In the genomic region with DNA sequence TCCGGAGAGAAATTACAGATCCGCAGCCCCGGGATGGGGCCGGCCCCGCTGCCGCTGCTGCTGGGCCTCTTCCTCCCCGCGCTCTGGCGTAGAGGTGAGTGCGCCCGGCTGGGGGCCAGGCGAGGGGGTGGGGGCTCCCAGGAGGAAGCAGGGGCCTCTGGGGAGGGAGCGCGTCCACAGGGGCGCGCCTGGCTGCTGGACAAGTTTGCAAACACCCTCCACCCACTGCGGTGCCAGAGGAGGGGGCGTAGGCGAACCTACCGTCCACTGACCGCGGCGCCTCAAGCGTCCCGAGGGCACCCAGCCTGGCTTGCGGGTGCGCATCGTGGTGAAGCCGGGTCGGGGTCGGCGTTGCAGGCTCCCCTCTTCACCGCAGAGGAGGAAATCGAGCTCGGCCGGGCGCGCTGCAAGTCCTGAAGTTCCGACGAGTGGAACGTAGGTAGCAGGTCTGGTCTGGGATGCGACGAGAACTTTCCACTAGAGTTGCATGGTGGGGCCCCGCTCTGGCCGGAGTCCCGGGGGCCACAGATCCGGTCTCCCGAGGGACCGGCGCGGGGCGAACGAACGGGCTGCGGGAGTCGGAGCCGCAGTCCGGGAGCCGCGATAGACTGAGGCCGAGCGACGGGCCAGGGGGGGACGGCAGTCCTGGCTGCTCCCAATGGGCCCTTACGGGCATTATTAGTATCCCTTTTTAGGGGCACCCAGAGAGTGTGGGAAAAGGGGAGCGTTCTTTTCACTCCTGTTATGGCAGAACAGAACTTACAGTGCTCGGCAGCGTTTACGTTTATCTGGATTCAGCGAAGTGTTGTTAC, we compare ENCODE assay signal across 1 cellular context.
TF ChIP-seq lines count a peak whose summit lies in the region.

No MANE protein-coding gene starts in this region.

TF ChIP-seq in HCT116, 20 proteins besides CTCF, POLR2A, EP300 and RAD21:
- TF ChIP-seq, protein P1, sequence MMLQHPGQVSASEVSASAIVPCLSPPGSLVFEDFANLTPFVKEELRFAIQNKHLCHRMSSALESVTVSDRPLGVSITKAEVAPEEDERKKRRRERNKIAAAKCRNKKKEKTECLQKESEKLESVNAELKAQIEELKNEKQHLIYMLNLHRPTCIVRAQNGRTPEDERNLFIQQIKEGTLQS (IDR thresholded peaks at IDR 0.05) = no peak
- TF ChIP-seq EZH2phosphoT487 (IDR thresholded peaks at IDR 0.05; ENCODE audit: borderline replicate concordance) (no peak), FOSL1 (IDR thresholded peaks at IDR 0.05; ENCODE audit: low read depth) (no peak), ZFX (IDR thresholded peaks at IDR 0.05) (no peak), TCF7L2 (IDR thresholded peaks at IDR 0.05; ENCODE audit: borderline replicate concordance, extremely low read depth, insufficient read depth, insufficient read length) (no peak), ZNF274 (IDR thresholded peaks at IDR 0.05; ENCODE audit: low read depth, low read length) (no peak)
- TF ChIP-seq, protein P2, sequence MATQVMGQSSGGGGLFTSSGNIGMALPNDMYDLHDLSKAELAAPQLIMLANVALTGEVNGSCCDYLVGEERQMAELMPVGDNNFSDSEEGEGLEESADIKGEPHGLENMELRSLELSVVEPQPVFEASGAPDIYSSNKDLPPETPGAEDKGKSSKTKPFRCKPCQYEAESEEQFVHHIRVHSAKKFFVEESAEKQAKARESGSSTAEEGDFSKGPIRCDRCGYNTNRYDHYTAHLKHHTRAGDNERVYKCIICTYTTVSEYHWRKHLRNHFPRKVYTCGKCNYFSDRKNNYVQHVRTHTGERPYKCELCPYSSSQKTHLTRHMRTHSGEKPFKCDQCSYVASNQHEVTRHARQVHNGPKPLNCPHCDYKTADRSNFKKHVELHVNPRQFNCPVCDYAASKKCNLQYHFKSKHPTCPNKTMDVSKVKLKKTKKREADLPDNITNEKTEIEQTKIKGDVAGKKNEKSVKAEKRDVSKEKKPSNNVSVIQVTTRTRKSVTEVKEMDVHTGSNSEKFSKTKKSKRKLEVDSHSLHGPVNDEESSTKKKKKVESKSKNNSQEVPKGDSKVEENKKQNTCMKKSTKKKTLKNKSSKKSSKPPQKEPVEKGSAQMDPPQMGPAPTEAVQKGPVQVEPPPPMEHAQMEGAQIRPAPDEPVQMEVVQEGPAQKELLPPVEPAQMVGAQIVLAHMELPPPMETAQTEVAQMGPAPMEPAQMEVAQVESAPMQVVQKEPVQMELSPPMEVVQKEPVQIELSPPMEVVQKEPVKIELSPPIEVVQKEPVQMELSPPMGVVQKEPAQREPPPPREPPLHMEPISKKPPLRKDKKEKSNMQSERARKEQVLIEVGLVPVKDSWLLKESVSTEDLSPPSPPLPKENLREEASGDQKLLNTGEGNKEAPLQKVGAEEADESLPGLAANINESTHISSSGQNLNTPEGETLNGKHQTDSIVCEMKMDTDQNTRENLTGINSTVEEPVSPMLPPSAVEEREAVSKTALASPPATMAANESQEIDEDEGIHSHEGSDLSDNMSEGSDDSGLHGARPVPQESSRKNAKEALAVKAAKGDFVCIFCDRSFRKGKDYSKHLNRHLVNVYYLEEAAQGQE (IDR thresholded peaks at IDR 0.05; ENCODE audit: low read depth) = no peak
